In genomic region chr5:2767089-2767488, GRCh38 we compare ENCODE assay signal across 21 cellular contexts. TPM values are rescaled to one million over a fixed set of nuclear protein-coding genes. Genes with fewer than 3 reads are reported as not detected.
DNase-seq lines count a peak whose midpoint lies in the region; ATAC-seq and TF ChIP-seq lines count a peak whose summit lies in the region.
"Had no signal": no experiment of that assay in that cellular context is flagged by ENCODE, and none has a peak within 500 bp of the region (broad histone marks: within the 10 kb centered on the region; RNA-seq: fewer than 3 reads in every experiment).

No MANE protein-coding gene starts in this region.

- TF ChIP-seq CTCF in DND-41 (IDR thresholded peaks at IDR 0.05; ENCODE audit: borderline replicate concordance, extremely low read depth, low read length, poor library complexity, severe bottlenecking) = no peak
- no peak for TF ChIP-seq CTCF in esophagus muscularis mucosa (IDR thresholded peaks at IDR 0.05)
- TF ChIP-seq CTCF in upper lobe of right lung (IDR thresholded peaks at IDR 0.05) = no peak

- H2AFZ ChIP-seq in DND-41 (ENCODE audit: low read depth, low read length) = peak overlapping the region; percentile 15; the same call in 1 of the 2 replicates

- H3K4me1 ChIP-seq in DND-41 (ENCODE audit: insufficient read depth, low read length) = peaks cover 13% of the 10 kb centered on the region
- no peaks in the 10 kb centered on the region for H3K4me1 ChIP-seq in esophagus muscularis mucosa
- H3K4me1 ChIP-seq in upper lobe of right lung = no peaks in the 10 kb centered on the region
- H3K4me1 ChIP-seq: BE2C had no signal

- ATAC-seq in DND-41 (ENCODE audit: insufficient read depth, low read depth) (no peak), HG02623 (IDR thresholded peaks at IDR 0.05; ENCODE audit: unreplicated experiment) (no peak), upper lobe of right lung (no peak), HG03139 (IDR thresholded peaks at IDR 0.05; ENCODE audit: unreplicated experiment) (no peak)

- no peaks in the 10 kb centered on the region for H3K79me2 ChIP-seq in DND-41 (ENCODE audit: insufficient read depth, low read length)

- H3K9me3 ChIP-seq in DND-41 (ENCODE audit: insufficient read depth, low read length, severe bottlenecking) (no peaks in the 10 kb centered on the region), esophagus muscularis mucosa (no peaks in the 10 kb centered on the region), upper lobe of right lung (no peaks in the 10 kb centered on the region)
- H3K9me3 ChIP-seq: BE2C had no signal

- H3K9ac ChIP-seq in DND-41 (ENCODE audit: low read depth, low read length) = no peak overlapping the region
- H3K9ac ChIP-seq: BLaER1 had no signal

- TF ChIP-seq EP300 in esophagus muscularis mucosa (IDR thresholded peaks at IDR 0.05) = no peak

- H3K4me3 ChIP-seq in DND-41 (ENCODE audit: low read depth in 1 of 2, low read length in 2 of 2) = no peak overlapping the region
- no peak overlapping the region for H3K4me3 ChIP-seq in esophagus muscularis mucosa
- no peak overlapping the region for H3K4me3 ChIP-seq in upper lobe of right lung
- H3K4me3 ChIP-seq: BLaER1 had no signal

- H3K27ac ChIP-seq in DND-41 (ENCODE audit: low read length) (no peak overlapping the region), esophagus muscularis mucosa (replicated peaks in 1 of 4) (no peak overlapping the region), upper lobe of right lung (no peak overlapping the region)
- H3K27ac ChIP-seq: BLaER1 had no signal

- H3K36me3 ChIP-seq in DND-41 (ENCODE audit: insufficient read depth, low read length) (no peaks in the 10 kb centered on the region), esophagus muscularis mucosa (no peaks in the 10 kb centered on the region), upper lobe of right lung (no peaks in the 10 kb centered on the region)
- H3K36me3 ChIP-seq: BE2C, BLaER1 had no signal

- H4K20me1 ChIP-seq in DND-41 (ENCODE audit: insufficient read depth, low read length) = no peaks in the 10 kb centered on the region
- H4K20me1 ChIP-seq: BLaER1 had no signal

- 81% methylated on average over 6 of the region's 6 CpGs for WGBS in esophagus muscularis mucosa

- TF ChIP-seq POLR2A in esophagus muscularis mucosa (IDR thresholded peaks at IDR 0.05; ENCODE audit: low read depth) = no peak

- no peak overlapping the region for H3K4me2 ChIP-seq in DND-41 (ENCODE audit: insufficient read depth, low read length)
- H3K4me2 ChIP-seq: BLaER1 had no signal

- DNase-seq in DND-41 = no peak
- peak; percentile 18 for DNase-seq in ecto neural progenitor cell (ENCODE audit: low spot score)
- DNase-seq in esophagus muscularis mucosa (ENCODE audit: extremely low spot score) = peak; percentile 82
- DNase-seq in upper lobe of right lung = no peak
- DNase-seq: 8988T; ACHN; BE2C; C1 segment of cervical spinal cord; CD4-positive, alpha-beta memory T cell; CD4-positive, CD25-positive, alpha-beta regulatory T cell; CD8-positive, alpha-beta memory T cell; COR-L47; DMS 273 treated with DMSO at 0.1 percent for 48 hours; DMS153; DMS53; DMS79; GF-D8 had no signal

- intact Hi-C loops in esophagus muscularis mucosa (cut with DNase I) (no loop called here), upper lobe of right lung (cut with DNase I) (no loop called here)

- H3K27me3 ChIP-seq in DND-41 (ENCODE audit: insufficient read depth, low read length, poor library complexity) (no peaks in the 10 kb centered on the region), esophagus muscularis mucosa (peaks cover 0 to 37% (median 0%) of the 10 kb centered on the region in 4 donors), upper lobe of right lung (peaks cover 6% of the 10 kb centered on the region)
- H3K27me3 ChIP-seq: BE2C, BLaER1 had no signal

RNA-seq across cellular contexts. Expression of gene IRX2, which starts 15.6 kb away (rescaled TPM):
- total RNA-seq in esophagus muscularis mucosa (under 1 TPM in 2 of 4 donors, not detected in 2; 0.17 to 0.26 TPM), upper lobe of right lung (56.4 TPM)
- total RNA-seq: A673; CD4-positive, alpha-beta memory T cell; CD4-positive, CD25-positive, alpha-beta regulatory T cell; CD8-positive, alpha-beta memory T cell had no signal

Comparison
In these comparisons a context has a peak if more than half of its experiments do, and no peak if none do; other contexts are left out.
1. DNase-seq: peak in ecto neural progenitor cell (single experiment) and esophagus muscularis mucosa (single experiment); none in DND-41 (single experiment) and upper lobe of right lung (single experiment).
2. RNA of gene IRX2, which starts 15.6 kb away (total RNA-seq): 56.4 TPM in upper lobe of right lung (single experiment); 0.17 to 0.26 TPM in esophagus muscularis mucosa; every median in the first group is over 10 times any median in the second.